Comparison of ENCODE assay signal across 1 cellular context in genomic region chr2:199405241-199405640, GRCh38.
TF ChIP-seq lines count a peak whose summit lies in the region.

No MANE protein-coding gene starts in this region.

TF ChIP-seq in GM23338, 12 proteins besides CTCF, POLR2A, EP300 and RAD21 (continued from another document):
- TF ChIP-seq ZNF462 (CRISPR knock-in tag; IDR thresholded peaks at IDR 0.05), result no peak
- TF ChIP-seq STAT1 (IDR thresholded peaks at IDR 0.05; ENCODE audit: unreplicated experiment), result no peak
TF ChIP-seq in GM23338: peak in this region for 0.
